1 cellular context compared by ENCODE assay signal in genomic region chr1:160619742-160620277, GRCh38.
A peak's percentile ranks its signal among the peaks of the same experiment; 100 is the strongest.
TF ChIP-seq lines count a peak whose summit lies in the region.

No MANE protein-coding gene starts in this region.

TF ChIP-seq in GM12891, 5 proteins besides CTCF, POLR2A, EP300 and RAD21:
- TF ChIP-seq POLR2AphosphoS5 (IDR thresholded peaks at IDR 0.05; ENCODE audit: low read depth, low read length): peak; percentile 40; the same call in 1 of the 2 replicates
- no peak for TF ChIP-seq POU2F2 (IDR thresholded peaks at IDR 0.05; ENCODE audit: low read depth, low read length)
